In genomic region chr14:85195872-85196477, GRCh38 we compare ENCODE assay signal across 11 cellular contexts.
DNase-seq lines count a peak whose midpoint lies in the region; ATAC-seq and TF ChIP-seq lines count a peak whose summit lies in the region.
"Had no signal": no experiment of that assay in that cellular context is flagged by ENCODE, and none has a peak within 500 bp of the region (broad histone marks: within the 10 kb centered on the region; RNA-seq: fewer than 3 reads in every experiment).

No MANE protein-coding gene starts in this region.

- H3K4me3 ChIP-seq in lower leg skin (ENCODE audit: low read depth, poor library complexity, severe bottlenecking) = no peak overlapping the region

- H3K4me1 Mint-ChIP-seq in glutamatergic neuron (ENCODE audit: low read depth, unreplicated experiment) = no peaks in the 10 kb centered on the region

- H3K27me3 Mint-ChIP-seq in glutamatergic neuron (ENCODE audit: unreplicated experiment) = peaks cover 2% of the 10 kb centered on the region

- H3K9me3 Mint-ChIP-seq in glutamatergic neuron (ENCODE audit: unreplicated experiment) = no peaks in the 10 kb centered on the region

- no peak for DNase-seq in GM13977 (ENCODE audit: low spot score)
- no peak for DNase-seq in glutamatergic neuron
- DNase-seq in mucosa of gallbladder (ENCODE audit: low spot score) = no peak
- no peak for DNase-seq in OCI-M2 (lab: John Stamatoyannopoulos, UW; ENCODE audit: unreplicated experiment)
- no peak for DNase-seq in lower leg skin (ENCODE audit: low spot score in 2 of 2)
- DNase-seq: activated CD4-positive, CD25-positive, alpha-beta regulatory T cell treated with anti-CD3 and anti-CD28 coated beads, Interleukin-2, amount 50 U/mL, for 72 hours; DMS153; effector CD8-positive, alpha-beta T cell had no signal

- intact Hi-C loops in lower leg skin (cut with DNase I; ENCODE audit: low total_unique reads) = no loop called here

- peak; percentile 81 for TF ChIP-seq CTCF in 22Rv1 (IDR thresholded peaks at IDR 0.05)
- peak; percentile 25 for TF ChIP-seq CTCF in GM13977 (IDR thresholded peaks at IDR 0.05; ENCODE audit: extremely low read depth, insufficient read depth, missing control alignments)
- TF ChIP-seq CTCF in glutamatergic neuron (IDR thresholded peaks at IDR 0.05; ENCODE audit: partially characterized antibody, unreplicated experiment) = peak; percentile 49
- no peak for TF ChIP-seq CTCF in lower leg skin (IDR thresholded peaks at IDR 0.05)

- no peaks in the 10 kb centered on the region for H3K36me3 Mint-ChIP-seq in glutamatergic neuron (ENCODE audit: unreplicated experiment)

- ATAC-seq in SK-N-SH treated with all-trans-retinoic acid at 6 μM for 48 hours (peak; percentile 73; the same call in 2 of the 3 replicates), HG02623 (IDR thresholded peaks at IDR 0.05; ENCODE audit: unreplicated experiment) (no peak)

- H3K27ac Mint-ChIP-seq in glutamatergic neuron (ENCODE audit: unreplicated experiment) = no peak overlapping the region

- 89 to 90% methylated on average over 4 of the region's 4 CpGs for WGBS in lower leg skin, 2 donors

- H3K4me3 Mint-ChIP-seq in glutamatergic neuron (ENCODE audit: unreplicated experiment) = no peak overlapping the region

- no peak for TF ChIP-seq POLR2A in lower leg skin (IDR thresholded peaks at IDR 0.05)

- H3K27ac ChIP-seq in 22Rv1 = no peak overlapping the region

- in situ Hi-C loops in GM13977 (cut with MboI; ENCODE audit: low pct_unique_long_range_greater_than_20kb, low sequenced_read_pairs, unreplicated experiment) = no loop called here

TF ChIP-seq in SK-N-SH treated with all-trans-retinoic acid at 6 μM for 48 hours, 23 proteins besides CTCF, POLR2A, EP300 and RAD21:
- TF ChIP-seq ISL1 (CRISPR knock-in tag; IDR thresholded peaks at IDR 0.05) = no peak
- no peak for TF ChIP-seq TSHZ2 (CRISPR knock-in tag; IDR thresholded peaks at IDR 0.05)
- TF ChIP-seq ARNTL (CRISPR knock-in tag; IDR thresholded peaks at IDR 0.05; ENCODE audit: borderline replicate concordance, low read depth) = no peak
- TF ChIP-seq BACH2 (CRISPR knock-in tag; IDR thresholded peaks at IDR 0.05; ENCODE audit: borderline replicate concordance) = no peak
- no peak for TF ChIP-seq ZFP30 (CRISPR knock-in tag; IDR thresholded peaks at IDR 0.05)
- TF ChIP-seq, protein P1, sequence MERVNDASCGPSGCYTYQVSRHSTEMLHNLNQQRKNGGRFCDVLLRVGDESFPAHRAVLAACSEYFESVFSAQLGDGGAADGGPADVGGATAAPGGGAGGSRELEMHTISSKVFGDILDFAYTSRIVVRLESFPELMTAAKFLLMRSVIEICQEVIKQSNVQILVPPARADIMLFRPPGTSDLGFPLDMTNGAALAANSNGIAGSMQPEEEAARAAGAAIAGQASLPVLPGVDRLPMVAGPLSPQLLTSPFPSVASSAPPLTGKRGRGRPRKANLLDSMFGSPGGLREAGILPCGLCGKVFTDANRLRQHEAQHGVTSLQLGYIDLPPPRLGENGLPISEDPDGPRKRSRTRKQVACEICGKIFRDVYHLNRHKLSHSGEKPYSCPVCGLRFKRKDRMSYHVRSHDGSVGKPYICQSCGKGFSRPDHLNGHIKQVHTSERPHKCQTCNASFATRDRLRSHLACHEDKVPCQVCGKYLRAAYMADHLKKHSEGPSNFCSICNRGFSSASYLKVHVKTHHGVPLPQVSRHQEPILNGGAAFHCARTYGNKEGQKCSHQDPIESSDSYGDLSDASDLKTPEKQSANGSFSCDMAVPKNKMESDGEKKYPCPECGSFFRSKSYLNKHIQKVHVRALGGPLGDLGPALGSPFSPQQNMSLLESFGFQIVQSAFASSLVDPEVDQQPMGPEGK (CRISPR knock-in tag; IDR thresholded peaks at IDR 0.05; ENCODE audit: borderline replicate concordance) = no peak
- TF ChIP-seq ZFP3 (CRISPR knock-in tag; IDR thresholded peaks at IDR 0.05) = no peak
- TF ChIP-seq OSR1 (CRISPR knock-in tag; IDR thresholded peaks at IDR 0.05) = no peak
- TF ChIP-seq RARB (CRISPR knock-in tag; IDR thresholded peaks at IDR 0.05) = no peak
- no peak for TF ChIP-seq ZNF70 (CRISPR knock-in tag; IDR thresholded peaks at IDR 0.05)
- TF ChIP-seq, protein P2, sequence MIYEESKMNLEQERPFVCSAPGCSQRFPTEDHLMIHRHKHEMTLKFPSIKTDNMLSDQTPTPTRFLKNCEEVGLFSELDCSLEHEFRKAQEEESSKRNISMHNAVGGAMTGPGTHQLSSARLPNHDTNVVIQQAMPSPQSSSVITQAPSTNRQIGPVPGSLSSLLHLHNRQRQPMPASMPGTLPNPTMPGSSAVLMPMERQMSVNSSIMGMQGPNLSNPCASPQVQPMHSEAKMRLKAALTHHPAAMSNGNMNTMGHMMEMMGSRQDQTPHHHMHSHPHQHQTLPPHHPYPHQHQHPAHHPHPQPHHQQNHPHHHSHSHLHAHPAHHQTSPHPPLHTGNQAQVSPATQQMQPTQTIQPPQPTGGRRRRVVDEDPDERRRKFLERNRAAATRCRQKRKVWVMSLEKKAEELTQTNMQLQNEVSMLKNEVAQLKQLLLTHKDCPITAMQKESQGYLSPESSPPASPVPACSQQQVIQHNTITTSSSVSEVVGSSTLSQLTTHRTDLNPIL (CRISPR knock-in tag; IDR thresholded peaks at IDR 0.05; ENCODE audit: low read depth) = no peak
- TF ChIP-seq, protein P3, sequence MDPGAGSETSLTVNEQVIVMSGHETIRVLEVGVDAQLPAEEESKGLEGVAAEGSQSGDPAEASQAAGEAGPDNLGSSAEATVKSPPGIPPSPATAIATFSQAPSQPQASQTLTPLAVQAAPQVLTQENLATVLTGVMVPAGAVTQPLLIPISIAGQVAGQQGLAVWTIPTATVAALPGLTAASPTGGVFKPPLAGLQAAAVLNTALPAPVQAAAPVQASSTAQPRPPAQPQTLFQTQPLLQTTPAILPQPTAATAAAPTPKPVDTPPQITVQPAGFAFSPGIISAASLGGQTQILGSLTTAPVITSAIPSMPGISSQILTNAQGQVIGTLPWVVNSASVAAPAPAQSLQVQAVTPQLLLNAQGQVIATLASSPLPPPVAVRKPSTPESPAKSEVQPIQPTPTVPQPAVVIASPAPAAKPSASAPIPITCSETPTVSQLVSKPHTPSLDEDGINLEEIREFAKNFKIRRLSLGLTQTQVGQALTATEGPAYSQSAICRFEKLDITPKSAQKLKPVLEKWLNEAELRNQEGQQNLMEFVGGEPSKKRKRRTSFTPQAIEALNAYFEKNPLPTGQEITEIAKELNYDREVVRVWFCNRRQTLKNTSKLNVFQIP (CRISPR knock-in tag; IDR thresholded peaks at IDR 0.05; ENCODE audit: borderline replicate concordance, low read depth) = no peak
- no peak for TF ChIP-seq SNAI2 (CRISPR knock-in tag; IDR thresholded peaks at IDR 0.05)
- TF ChIP-seq ZNF565 (CRISPR knock-in tag; conservative IDR thresholded peaks at IDR 0.05; ENCODE audit: low read depth) = no peak
TF ChIP-seq in SK-N-SH treated with all-trans-retinoic acid at 6 μM for 48 hours: peak in this region for 0.

Comparison
In these comparisons a context has a peak if more than half of its experiments do, and no peak if none do; other contexts are left out.
1. CTCF ChIP-seq: peak in 22Rv1 (single experiment), GM13977 (single experiment) and glutamatergic neuron (single experiment); none in lower leg skin (0 of 3).